ENCODE assay signal across 1 cellular context in the genomic region with DNA sequence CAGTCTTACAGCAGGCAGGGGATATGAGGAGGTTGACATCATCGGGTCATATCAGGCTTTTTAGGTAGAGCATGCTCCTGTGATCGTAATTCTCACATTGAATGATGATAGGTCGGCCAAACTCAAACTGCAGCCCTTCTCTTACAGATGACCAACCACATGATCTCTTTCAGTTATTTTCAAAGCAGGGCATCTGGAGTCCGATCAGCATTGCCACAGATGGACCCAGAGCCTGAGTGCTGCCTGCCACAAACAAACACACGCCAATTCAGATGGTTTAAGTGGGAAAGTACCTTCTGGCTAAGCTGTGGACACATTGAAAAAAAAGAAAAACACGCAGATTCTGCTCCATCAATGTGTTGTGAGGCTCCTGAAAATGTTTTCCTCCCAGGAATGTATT.
TF ChIP-seq lines count a peak whose summit lies in the region.

No MANE protein-coding gene starts in this region.

TF ChIP-seq in HepG2, 621 proteins besides CTCF, POLR2A, EP300 and RAD21:
- TF ChIP-seq ZNF496 (CRISPR knock-in tag; IDR thresholded peaks at IDR 0.05; ENCODE audit: insufficient replicate concordance) (no peak), DNMT1 (CRISPR knock-in tag; IDR thresholded peaks at IDR 0.05) (no peak), RFX3 (CRISPR knock-in tag; IDR thresholded peaks at IDR 0.05) (no peak), ZNF788 (CRISPR knock-in tag; IDR thresholded peaks at IDR 0.05; ENCODE audit: borderline replicate concordance) (no peak), HNRNPL (IDR thresholded peaks at IDR 0.05; ENCODE audit: low read depth, low read length) (no peak), ZFP62 (CRISPR knock-in tag; IDR thresholded peaks at IDR 0.05) (no peak), TAF15 (IDR thresholded peaks at IDR 0.05; ENCODE audit: low read depth, low read length, poor library complexity, severe bottlenecking) (no peak)
- TF ChIP-seq, protein P1, sequence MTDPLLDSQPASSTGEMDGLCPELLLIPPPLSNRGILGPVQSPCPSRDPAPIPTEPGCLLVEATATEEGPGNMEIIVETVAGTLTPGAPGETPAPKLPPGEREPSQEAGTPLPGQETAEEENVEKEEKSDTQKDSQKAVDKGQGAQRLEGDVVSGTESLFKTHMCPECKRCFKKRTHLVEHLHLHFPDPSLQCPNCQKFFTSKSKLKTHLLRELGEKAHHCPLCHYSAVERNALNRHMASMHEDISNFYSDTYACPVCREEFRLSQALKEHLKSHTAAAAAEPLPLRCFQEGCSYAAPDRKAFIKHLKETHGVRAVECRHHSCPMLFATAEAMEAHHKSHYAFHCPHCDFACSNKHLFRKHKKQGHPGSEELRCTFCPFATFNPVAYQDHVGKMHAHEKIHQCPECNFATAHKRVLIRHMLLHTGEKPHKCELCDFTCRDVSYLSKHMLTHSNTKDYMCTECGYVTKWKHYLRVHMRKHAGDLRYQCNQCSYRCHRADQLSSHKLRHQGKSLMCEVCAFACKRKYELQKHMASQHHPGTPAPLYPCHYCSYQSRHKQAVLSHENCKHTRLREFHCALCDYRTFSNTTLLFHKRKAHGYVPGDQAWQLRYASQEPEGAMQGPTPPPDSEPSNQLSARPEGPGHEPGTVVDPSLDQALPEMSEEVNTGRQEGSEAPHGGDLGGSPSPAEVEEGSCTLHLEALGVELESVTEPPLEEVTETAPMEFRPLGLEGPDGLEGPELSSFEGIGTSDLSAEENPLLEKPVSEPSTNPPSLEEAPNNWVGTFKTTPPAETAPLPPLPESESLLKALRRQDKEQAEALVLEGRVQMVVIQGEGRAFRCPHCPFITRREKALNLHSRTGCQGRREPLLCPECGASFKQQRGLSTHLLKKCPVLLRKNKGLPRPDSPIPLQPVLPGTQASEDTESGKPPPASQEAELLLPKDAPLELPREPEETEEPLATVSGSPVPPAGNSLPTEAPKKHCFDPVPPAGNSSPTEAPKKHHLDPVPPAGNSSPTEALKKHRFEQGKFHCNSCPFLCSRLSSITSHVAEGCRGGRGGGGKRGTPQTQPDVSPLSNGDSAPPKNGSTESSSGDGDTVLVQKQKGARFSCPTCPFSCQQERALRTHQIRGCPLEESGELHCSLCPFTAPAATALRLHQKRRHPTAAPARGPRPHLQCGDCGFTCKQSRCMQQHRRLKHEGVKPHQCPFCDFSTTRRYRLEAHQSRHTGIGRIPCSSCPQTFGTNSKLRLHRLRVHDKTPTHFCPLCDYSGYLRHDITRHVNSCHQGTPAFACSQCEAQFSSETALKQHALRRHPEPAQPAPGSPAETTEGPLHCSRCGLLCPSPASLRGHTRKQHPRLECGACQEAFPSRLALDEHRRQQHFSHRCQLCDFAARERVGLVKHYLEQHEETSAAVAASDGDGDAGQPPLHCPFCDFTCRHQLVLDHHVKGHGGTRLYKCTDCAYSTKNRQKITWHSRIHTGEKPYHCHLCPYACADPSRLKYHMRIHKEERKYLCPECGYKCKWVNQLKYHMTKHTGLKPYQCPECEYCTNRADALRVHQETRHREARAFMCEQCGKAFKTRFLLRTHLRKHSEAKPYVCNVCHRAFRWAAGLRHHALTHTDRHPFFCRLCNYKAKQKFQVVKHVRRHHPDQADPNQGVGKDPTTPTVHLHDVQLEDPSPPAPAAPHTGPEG (CRISPR knock-in tag; IDR thresholded peaks at IDR 0.05), result no peak
